In the genomic region with DNA sequence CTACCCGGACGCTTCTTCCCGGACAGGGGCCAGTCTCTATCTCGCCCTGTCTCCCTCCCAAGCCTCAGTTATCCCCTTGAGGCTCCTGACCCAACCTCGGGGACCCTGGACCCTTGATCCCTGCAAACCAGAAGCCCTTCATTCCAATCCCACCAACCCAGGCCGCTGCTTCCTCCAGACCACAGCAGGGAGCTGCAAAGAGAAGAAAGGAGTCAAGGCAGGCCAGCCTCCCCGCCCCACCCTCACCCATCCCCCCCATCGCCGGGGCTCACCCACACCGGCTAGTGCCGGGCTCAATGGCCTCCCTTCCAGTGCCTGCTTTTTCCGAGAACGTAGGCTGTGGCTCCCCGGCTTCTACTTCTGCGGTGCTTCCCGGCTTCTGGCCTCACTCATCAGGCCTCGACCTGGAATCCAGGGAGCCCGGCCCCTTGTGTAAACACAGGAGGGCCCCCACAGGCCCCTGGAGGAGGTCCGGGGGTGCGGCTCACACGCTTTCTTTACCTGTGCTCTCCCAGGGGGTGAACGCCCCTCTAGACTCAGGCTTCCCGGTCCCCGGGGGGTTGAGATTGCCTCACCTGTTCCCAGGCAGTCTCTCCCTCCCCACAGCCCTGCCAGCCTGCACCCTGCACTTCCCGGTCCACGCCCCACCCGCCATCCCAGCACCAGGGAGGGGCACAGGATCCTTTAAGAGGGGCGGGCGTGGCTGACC, we compare ENCODE assay signal across 10 cellular contexts. TPM values are rescaled to one million over a fixed set of nuclear protein-coding genes. Genes with fewer than 3 reads are reported as not detected.
A peak's percentile ranks its signal among the peaks of the same experiment; 100 is the strongest.
DNase-seq lines count a peak whose midpoint lies in the region; ATAC-seq and TF ChIP-seq lines count a peak whose summit lies in the region.
"Had no signal": no experiment of that assay in that cellular context is flagged by ENCODE, and none has a peak within 500 bp of the region (broad histone marks: within the 10 kb centered on the region; RNA-seq: fewer than 3 reads in every experiment).

TSS of gene FAM83E (minus strand) at position 641 of the 709 bp plus-strand sequence. CDS start 1,704 bp downstream, outside the sequence.

- no peaks in the 10 kb centered on the region for H3K9me3 Mint-ChIP-seq in activated CD8-positive, alpha-beta memory T cell treated with anti-CD3 and anti-CD28 coated beads, Interleukin-2, amount 10 ng/mL, durations not matched to agents 7 days and 5 days (ENCODE audit: low read depth)

- H3K27ac ChIP-seq in colonic mucosa: peak within 1 kb of the TSS; percentile 93
- peak within 1 kb of the TSS; percentile 61 to 88 for H3K27ac ChIP-seq in prostate gland
- H3K27ac ChIP-seq: neutrophil had no signal

- ATAC-seq in activated CD8-positive, alpha-beta memory T cell treated with anti-CD3 and anti-CD28 coated beads, Interleukin-2, amount 10 ng/mL, durations not matched to agents 7 days and 5 days: no peak

- H3K36me3 ChIP-seq in colonic mucosa (peaks cover 4% of the 10 kb centered on the region), prostate gland (peaks cover 16 to 21% of the 10 kb centered on the region in 2 donors)

- TF ChIP-seq POLR2A in prostate gland (IDR thresholded peaks at IDR 0.05): peak; percentile 31

- H3K4me1 ChIP-seq in colonic mucosa: peaks cover 17% of the 10 kb centered on the region
- peaks cover 26% of the 10 kb centered on the region for H3K4me1 ChIP-seq in prostate gland (replicated peaks)

- no peak within 1 kb of the TSS for H3K4me3 Mint-ChIP-seq in activated CD8-positive, alpha-beta memory T cell treated with anti-CD3 and anti-CD28 coated beads, Interleukin-2, amount 10 ng/mL, durations not matched to agents 7 days and 5 days

- H3K27ac Mint-ChIP-seq in activated CD8-positive, alpha-beta memory T cell treated with anti-CD3 and anti-CD28 coated beads, Interleukin-2, amount 10 ng/mL, durations not matched to agents 7 days and 5 days: no peak within 1 kb of the TSS

- peak within 1 kb of the TSS; percentile 71 to 100 for H3K9ac ChIP-seq in colonic mucosa (ENCODE audit: low read depth in 2 of 2, low read length in 2 of 2)

- no peaks in the 10 kb centered on the region for H3K9me3 ChIP-seq in colonic mucosa
- H3K9me3 ChIP-seq in prostate gland: no peaks in the 10 kb centered on the region
- H3K9me3 ChIP-seq: neutrophil had no signal

- CTCF ChIA-PET in activated CD8-positive, alpha-beta memory T cell treated with anti-CD3 and anti-CD28 coated beads, Interleukin-2, amount 10 ng/mL, durations not matched to agents 7 days and 5 days (lab: Charles Lee): interaction anchor here (1.6 kb wide), 1 partner anchor 26 kb away, joined by 3 read pairs; no protein-coding TSS in a partner anchor

- H3K4me1 Mint-ChIP-seq in activated CD8-positive, alpha-beta memory T cell treated with anti-CD3 and anti-CD28 coated beads, Interleukin-2, amount 10 ng/mL, durations not matched to agents 7 days and 5 days: peaks cover 25% of the 10 kb centered on the region

- 42% methylated on average over 28 of the region's 29 CpGs for WGBS in prostate gland

- H3K4me3 ChIP-seq in colonic mucosa (peak within 1 kb of the TSS; percentile 51), prostate gland (no peak within 1 kb of the TSS)

- intact Hi-C loops in colonic mucosa (cut with DNase I) (loop anchor here (10.0 kb wide), 1 partner anchor 290 kb away; the partner anchor contains the start of gene EMP3), prostate gland (cut with DNase I) (no loop called here)

- peaks cover 37% of the 10 kb centered on the region for H3K36me3 Mint-ChIP-seq in activated CD8-positive, alpha-beta memory T cell treated with anti-CD3 and anti-CD28 coated beads, Interleukin-2, amount 10 ng/mL, durations not matched to agents 7 days and 5 days

- H3K27me3 Mint-ChIP-seq in activated CD8-positive, alpha-beta memory T cell treated with anti-CD3 and anti-CD28 coated beads, Interleukin-2, amount 10 ng/mL, durations not matched to agents 7 days and 5 days: no peaks in the 10 kb centered on the region

- no peak for TF ChIP-seq CTCF in colonic mucosa (IDR thresholded peaks at IDR 0.05)
- TF ChIP-seq CTCF in prostate gland (IDR thresholded peaks at IDR 0.05): no peak

- DNase-seq in DMS 273 (lab: John Stamatoyannopoulos, UW; ENCODE audit: unreplicated experiment): peak; percentile 91
- no peak for DNase-seq in DMS 273 treated with DMSO at 0.1 percent for 48 hours (lab: John Stamatoyannopoulos, UW)
- DNase-seq in NCI-H2107 (lab: John Stamatoyannopoulos, UW): peak; percentile 38
- peak; percentile 98 for DNase-seq in colonic mucosa
- peak; percentile 61 for DNase-seq in prostate gland (ENCODE audit: low spot score)
- DNase-seq in SIG-M5 (lab: John Stamatoyannopoulos, UW): no peak
- DNase-seq in NCI-H446 (lab: John Stamatoyannopoulos, UW): no peak
- no peak for DNase-seq in activated CD8-positive, alpha-beta memory T cell treated with anti-CD3 and anti-CD28 coated beads, Interleukin-2, amount 10 ng/mL, durations not matched to agents 7 days and 5 days

- no peaks in the 10 kb centered on the region for H3K27me3 ChIP-seq in colonic mucosa
- H3K27me3 ChIP-seq in prostate gland (replicated peaks; ENCODE audit: insufficient read depth): no peaks in the 10 kb centered on the region
- H3K27me3 ChIP-seq: neutrophil had no signal

RNA-seq across cellular contexts. Expression of gene FAM83E, which starts in this region (rescaled TPM):
- total RNA-seq in colonic mucosa: 100 to 1,000 TPM; 150 to 198 TPM
- total RNA-seq in prostate gland: 1 to 10 TPM; 2.8 to 8.8 TPM
- 1 to 10 TPM; 2.8 to 4.1 TPM for total RNA-seq in activated CD8-positive, alpha-beta memory T cell treated with anti-CD3 and anti-CD28 coated beads, Interleukin-2, amount 10 ng/mL, durations not matched to agents 7 days and 5 days
- total RNA-seq: A172 had no signal

Comparison
In these comparisons a context has a peak if more than half of its experiments do, and no peak if none do; other contexts are left out.
1. RNA of gene FAM83E (total RNA-seq): 150 to 198 TPM in colonic mucosa; 2.8 to 8.8 TPM in prostate gland and 2.8 to 4.1 TPM in activated CD8-positive, alpha-beta memory T cell treated with anti-CD3 and anti-CD28 coated beads, Interleukin-2, amount 10 ng/mL, durations not matched to agents 7 days and 5 days; every median in the first group is over 10 times any median in the second.
2. DNase-seq: peak in DMS 273 (single experiment), NCI-H2107 (single experiment), colonic mucosa (single experiment) and prostate gland (single experiment); none in DMS 273 treated with DMSO at 0.1 percent for 48 hours (single experiment), SIG-M5 (single experiment), NCI-H446 (0 of 2) and activated CD8-positive, alpha-beta memory T cell treated with anti-CD3 and anti-CD28 coated beads, Interleukin-2, amount 10 ng/mL, durations not matched to agents 7 days and 5 days (single experiment).